In the genomic region with DNA sequence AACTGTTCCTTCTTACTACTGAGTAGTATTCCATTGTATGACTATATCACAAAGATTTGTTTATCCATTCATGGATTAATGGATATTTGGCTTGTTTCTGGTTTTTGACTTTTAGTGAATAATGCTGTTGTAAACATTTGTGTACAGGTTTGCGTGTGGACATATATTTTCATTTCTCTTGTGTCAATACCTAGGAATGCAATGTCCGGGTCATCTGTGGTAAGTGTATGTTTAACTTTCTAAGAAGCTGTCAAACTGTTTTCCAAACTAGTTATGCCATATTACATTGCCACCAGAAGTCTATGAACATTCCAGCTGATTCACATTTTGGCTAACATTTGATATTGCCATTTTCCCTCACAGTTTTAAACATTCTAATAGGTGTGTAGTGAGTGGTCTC, we compare ENCODE assay signal across 1 cellular context.
TF ChIP-seq lines count a peak whose summit lies in the region.

No MANE protein-coding gene starts in this region.

TF ChIP-seq in HepG2, 621 proteins besides CTCF, POLR2A, EP300 and RAD21 (continued from another document):
- TF ChIP-seq, protein P1, sequence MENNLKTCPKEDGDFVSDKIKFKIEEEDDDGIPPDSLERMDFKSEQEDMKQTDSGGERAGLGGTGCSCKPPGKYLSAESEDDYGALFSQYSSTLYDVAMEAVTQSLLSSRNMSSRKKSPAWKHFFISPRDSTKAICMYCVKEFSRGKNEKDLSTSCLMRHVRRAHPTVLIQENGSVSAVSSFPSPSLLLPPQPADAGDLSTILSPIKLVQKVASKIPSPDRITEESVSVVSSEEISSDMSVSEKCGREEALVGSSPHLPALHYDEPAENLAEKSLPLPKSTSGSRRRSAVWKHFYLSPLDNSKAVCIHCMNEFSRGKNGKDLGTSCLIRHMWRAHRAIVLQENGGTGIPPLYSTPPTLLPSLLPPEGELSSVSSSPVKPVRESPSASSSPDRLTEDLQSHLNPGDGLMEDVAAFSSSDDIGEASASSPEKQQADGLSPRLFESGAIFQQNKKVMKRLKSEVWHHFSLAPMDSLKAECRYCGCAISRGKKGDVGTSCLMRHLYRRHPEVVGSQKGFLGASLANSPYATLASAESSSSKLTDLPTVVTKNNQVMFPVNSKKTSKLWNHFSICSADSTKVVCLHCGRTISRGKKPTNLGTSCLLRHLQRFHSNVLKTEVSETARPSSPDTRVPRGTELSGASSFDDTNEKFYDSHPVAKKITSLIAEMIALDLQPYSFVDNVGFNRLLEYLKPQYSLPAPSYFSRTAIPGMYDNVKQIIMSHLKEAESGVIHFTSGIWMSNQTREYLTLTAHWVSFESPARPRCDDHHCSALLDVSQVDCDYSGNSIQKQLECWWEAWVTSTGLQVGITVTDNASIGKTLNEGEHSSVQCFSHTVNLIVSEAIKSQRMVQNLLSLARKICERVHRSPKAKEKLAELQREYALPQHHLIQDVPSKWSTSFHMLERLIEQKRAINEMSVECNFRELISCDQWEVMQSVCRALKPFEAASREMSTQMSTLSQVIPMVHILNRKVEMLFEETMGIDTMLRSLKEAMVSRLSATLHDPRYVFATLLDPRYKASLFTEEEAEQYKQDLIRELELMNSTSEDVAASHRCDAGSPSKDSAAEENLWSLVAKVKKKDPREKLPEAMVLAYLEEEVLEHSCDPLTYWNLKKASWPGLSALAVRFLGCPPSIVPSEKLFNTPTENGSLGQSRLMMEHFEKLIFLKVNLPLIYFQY (CRISPR knock-in tag; IDR thresholded peaks at IDR 0.05; ENCODE audit: borderline replicate concordance) = no peak
- TF ChIP-seq LCORL (IDR thresholded peaks at IDR 0.05) = no peak
- TF ChIP-seq LCORL (CRISPR knock-in tag; IDR thresholded peaks at IDR 0.05) = no peak
- TF ChIP-seq, protein P2, sequence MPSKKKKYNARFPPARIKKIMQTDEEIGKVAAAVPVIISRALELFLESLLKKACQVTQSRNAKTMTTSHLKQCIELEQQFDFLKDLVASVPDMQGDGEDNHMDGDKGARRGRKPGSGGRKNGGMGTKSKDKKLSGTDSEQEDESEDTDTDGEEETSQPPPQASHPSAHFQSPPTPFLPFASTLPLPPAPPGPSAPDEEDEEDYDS (CRISPR knock-in tag; IDR thresholded peaks at IDR 0.05) = no peak
- no peak for TF ChIP-seq KDM6A (CRISPR knock-in tag; IDR thresholded peaks at IDR 0.05; ENCODE audit: low read depth)
- TF ChIP-seq ZNF451 (CRISPR knock-in tag; IDR thresholded peaks at IDR 0.05) = no peak
- TF ChIP-seq CBX5 (CRISPR knock-in tag; IDR thresholded peaks at IDR 0.05; ENCODE audit: borderline replicate concordance) = no peak
- TF ChIP-seq FOXC1 (CRISPR knock-in tag; IDR thresholded peaks at IDR 0.05; ENCODE audit: borderline replicate concordance) = no peak
